22 cellular contexts compared by ENCODE assay signal in genomic region chr12:47311514-47311913, GRCh38.
DNase-seq lines count a peak whose midpoint lies in the region; ATAC-seq, FAIRE-seq and TF ChIP-seq lines count a peak whose summit lies in the region.
"Had no signal": no experiment of that assay in that cellular context is flagged by ENCODE, and none has a peak within 500 bp of the region (broad histone marks: within the 10 kb centered on the region; RNA-seq: fewer than 3 reads in every experiment).

No MANE protein-coding gene starts in this region.

- intact Hi-C loops in mammary epithelial cell (cut with micrococcal nuclease) (loop anchor here (2.0 kb wide), 1 partner anchor 375 kb away; no protein-coding TSS in a partner anchor), breast epithelium (cut with DNase I; ENCODE audit: low total_unique reads) (no loop called here), K562 (cut with micrococcal nuclease) (no loop called here), cardiac septum (cut with DNase I) (no loop called here), heart right ventricle (cut with DNase I) (loop anchor here in 1 of 10 donors (10.0 kb wide), 1 partner anchor 227 kb away; no protein-coding TSS in a partner anchor)

- H4K20me1 ChIP-seq in mammary epithelial cell (ENCODE audit: insufficient read depth, low read length) (no peaks in the 10 kb centered on the region), K562 (replicated peaks; ENCODE audit: control insufficient read depth, insufficient read depth, low read length) (no peaks in the 10 kb centered on the region)

- dilution Hi-C loops in mammary epithelial cell (cut with HindIII; ENCODE audit: low sequenced_read_pairs), result no loop called here

- WGBS in mammary epithelial cell (ENCODE audit: low coverage, missing lambda C conversion rate), result 6% methylated on average over 3 of the region's 4 CpGs
- 58% methylated on average over 3 of the region's 4 CpGs for WGBS in K562 (ENCODE audit: insufficient coverage, low coverage, missing lambda C conversion rate)
- 89 to 91% methylated on average over 4 of the region's 4 CpGs for WGBS in heart right ventricle, 2 donors

- no peak overlapping the region for H3K4me3 Mint-ChIP-seq in T-cell
- H3K4me3 Mint-ChIP-seq in stimulated activated naive B cell treated with anti-CD40 and anti-IgM and Interleukin-4, amounts not matched to agents 10 μg/mL and 1 μg/mL and 100 μg/mL, for 72 hours, result no peak overlapping the region
- H3K4me3 Mint-ChIP-seq: CD8-positive, alpha-beta memory T cell had no signal

- no peaks in the 10 kb centered on the region for H3K79me2 ChIP-seq in mammary epithelial cell (ENCODE audit: insufficient read depth, low read length)
- no peaks in the 10 kb centered on the region for H3K79me2 ChIP-seq in K562 (ENCODE audit: control insufficient read depth, insufficient read depth, low read length)

- TF ChIP-seq POLR2A in breast epithelium (IDR thresholded peaks at IDR 0.05) (no peak), K562 (conservative IDR thresholded peaks at IDR 0.05) (no peak)

- no peak overlapping the region for H3K4me2 ChIP-seq in mammary epithelial cell (ENCODE audit: insufficient read depth, low read depth, low read length)
- no peak overlapping the region for H3K4me2 ChIP-seq in K562 (ENCODE audit: insufficient read depth, low read length)

- H3K4me1 ChIP-seq in mammary epithelial cell (ENCODE audit: insufficient read depth, low read length) (peaks cover 7% of the 10 kb centered on the region), breast epithelium (no peaks in the 10 kb centered on the region), K562 (replicated peaks in 1 of 2; ENCODE audit: control insufficient read depth in 2 of 2, insufficient read depth in 2 of 2, low read length in 2 of 2) (peaks cover 0 to under 1% of the 10 kb centered on the region in 2 experiments; a peak in 3 of 5 replicates), heart right ventricle (peaks cover 0 to 29% (median 6%) of the 10 kb centered on the region in 9 donors)

- H3K9me1 ChIP-seq in K562 (ENCODE audit: control insufficient read depth, insufficient read depth, low read length), result no peaks in the 10 kb centered on the region

- TF ChIP-seq EP300 in K562 (IDR thresholded peaks at IDR 0.05; ENCODE audit: low read length), result no peak

- DNase-seq in mammary epithelial cell (no peak), breast epithelium (ENCODE audit: low spot score in 2 of 2) (no peak), T-cell (no peak), K562 (ENCODE audit: extremely low read depth in 1 of 4, low spot score in 3 of 4) (no peak), cardiac septum (ENCODE audit: low spot score) (no peak), heart right ventricle (no peak)
- DNase-seq in stimulated activated naive B cell treated with anti-CD40 and anti-IgM and Interleukin-4, amounts not matched to agents 10 μg/mL and 1 μg/mL and 100 μg/mL, for 72 hours, result no peak
- DNase-seq in activated effector memory CD4-positive, alpha-beta T cell treated with anti-CD3 and anti-CD28 coated beads, Interleukin-2, amount 50 U/mL, for 16 hours, result no peak
- DNase-seq: C1 segment of cervical spinal cord; CD8-positive, alpha-beta memory T cell; DMS53; KG1; MV-4-11; NCI-H1417; NCI-H187; NCI-H2227 treated with DMSO at 0.1 percent for 48 hours; NCI-H510A treated with DMSO at 0.1 percent for 48 hours; NCI-H774; SHP77 had no signal

- H3K4me1 Mint-ChIP-seq in T-cell, result peaks cover 28 to 50% (median 37%) of the 10 kb centered on the region in 3 donors
- H3K4me1 Mint-ChIP-seq in stimulated activated naive B cell treated with anti-CD40 and anti-IgM and Interleukin-4, amounts not matched to agents 10 μg/mL and 1 μg/mL and 100 μg/mL, for 72 hours, result peaks cover 49 to 90% of the 10 kb centered on the region in 2 donors

- no peak for TF ChIP-seq RAD21 in K562 (CRISPR knock-in tag; conservative IDR thresholded peaks at IDR 0.05 in 1 of 2, IDR thresholded peaks at IDR 0.05 in 1 of 2)

- no peak overlapping the region for H3K4me3 ChIP-seq in mammary epithelial cell (replicated peaks in 1 of 3; ENCODE audit: insufficient read depth in 1 of 3, low read depth in 2 of 3, low read length in 3 of 3)
- H3K4me3 ChIP-seq in breast epithelium, result no peak overlapping the region
- no peak overlapping the region for H3K4me3 ChIP-seq in K562
- no peak overlapping the region for H3K4me3 ChIP-seq in heart right ventricle

- BruUV-seq in mammary epithelial cell (replicated peaks; lab: Mats Ljungman, UMichigan) (no TSS peak), K562 (replicated peaks; lab: Mats Ljungman, UMichigan) (no TSS peak)

- H3K9me3 ChIP-seq in mammary epithelial cell (replicated peaks; ENCODE audit: insufficient read depth, low read length), result no peaks in the 10 kb centered on the region
- no peaks in the 10 kb centered on the region for H3K9me3 ChIP-seq in breast epithelium
- no peaks in the 10 kb centered on the region for H3K9me3 ChIP-seq in K562 (replicated peaks; ENCODE audit: control insufficient read depth, insufficient read depth, low read depth, low read length)
- peaks cover 0 to 16% (median 0%) of the 10 kb centered on the region in 11 donors for H3K9me3 ChIP-seq in heart right ventricle

- POLR2A ChIA-PET in T-cell (lab: Charles Lee) (no interaction called here), K562 (lab: Yijun Ruan, JAX) (no interaction called here)

- H3K9me3 Mint-ChIP-seq in T-cell, result peaks cover 2 to 18% (median 4%) of the 10 kb centered on the region in 3 donors
- H3K9me3 Mint-ChIP-seq in stimulated activated naive B cell treated with anti-CD40 and anti-IgM and Interleukin-4, amounts not matched to agents 10 μg/mL and 1 μg/mL and 100 μg/mL, for 72 hours, result peaks cover 28 to 29% of the 10 kb centered on the region in 2 donors

- CTCF ChIA-PET in mammary epithelial cell (lab: Charles Lee; ENCODE audit: low non-redundant PET) (no interaction called here), T-cell (lab: Charles Lee) (interaction anchor here in 1 of 2 donors (0.8 kb wide), 1 partner anchor 53 kb away, joined by 3 read pairs; no protein-coding TSS in a partner anchor), K562 (lab: Yijun Ruan, JAX; ENCODE audit: low intra/inter-chr PET ratio) (no interaction called here)

- no peak for FAIRE-seq in K562 (lab: Jason Lieb, UNC)
- FAIRE-seq: GM12892, GM18507, H1 had no signal

- H3K9ac ChIP-seq in mammary epithelial cell (ENCODE audit: insufficient read depth, low read length), result no peak overlapping the region
- no peak overlapping the region for H3K9ac ChIP-seq in K562 (ENCODE audit: insufficient read depth in 1 of 2, low read depth in 2 of 2, low read length in 2 of 2)

- H3K36me3 Mint-ChIP-seq in T-cell, result peaks cover 2% of the 10 kb centered on the region
- peaks cover 48 to 57% of the 10 kb centered on the region in 2 donors for H3K36me3 Mint-ChIP-seq in stimulated activated naive B cell treated with anti-CD40 and anti-IgM and Interleukin-4, amounts not matched to agents 10 μg/mL and 1 μg/mL and 100 μg/mL, for 72 hours

- H3K36me3 ChIP-seq in mammary epithelial cell (ENCODE audit: insufficient read depth, low read length), result no peaks in the 10 kb centered on the region
- no peaks in the 10 kb centered on the region for H3K36me3 ChIP-seq in breast epithelium
- no peaks in the 10 kb centered on the region for H3K36me3 ChIP-seq in K562 (ENCODE audit: control insufficient read depth, insufficient read depth, low read length)
- no peaks in the 10 kb centered on the region for H3K36me3 ChIP-seq in heart right ventricle

- H2AFZ ChIP-seq in mammary epithelial cell (ENCODE audit: low read depth, low read length), result peak overlapping the region; percentile 42
- no peak overlapping the region for H2AFZ ChIP-seq in K562 (ENCODE audit: low read depth, low read length)

- TF ChIP-seq CTCF in mammary epithelial cell (conservative IDR thresholded peaks at IDR 0.05 in 1 of 2, IDR thresholded peaks at IDR 0.05 in 1 of 2; ENCODE audit: extremely low read depth in 1 of 2, insufficient read depth in 1 of 2, low read depth in 1 of 2, low read length in 2 of 2) (no peak), breast epithelium (IDR thresholded peaks at IDR 0.05) (no peak), K562 (IDR thresholded peaks at IDR 0.05 in 2 of 3, conservative IDR thresholded peaks at IDR 0.05 in 1 of 3; ENCODE audit: insufficient read depth in 2 of 3, low read depth in 1 of 3, low read length in 3 of 3) (no peak), heart right ventricle (IDR thresholded peaks at IDR 0.05) (no peak)

- H3K27me3 Mint-ChIP-seq in T-cell, result no peaks in the 10 kb centered on the region
- H3K27me3 Mint-ChIP-seq in stimulated activated naive B cell treated with anti-CD40 and anti-IgM and Interleukin-4, amounts not matched to agents 10 μg/mL and 1 μg/mL and 100 μg/mL, for 72 hours, result no peaks in the 10 kb centered on the region

- H3K27me3 ChIP-seq in mammary epithelial cell (ENCODE audit: insufficient read depth, low read length) (no peaks in the 10 kb centered on the region), breast epithelium (no peaks in the 10 kb centered on the region), K562 (ENCODE audit: control insufficient read depth in 2 of 2, insufficient read depth in 2 of 2, low read length in 2 of 2) (no peaks in the 10 kb centered on the region), heart right ventricle (no peaks in the 10 kb centered on the region)

- H3K27ac ChIP-seq in mammary epithelial cell (ENCODE audit: insufficient read depth, low read depth, low read length) (no peak overlapping the region), breast epithelium (no peak overlapping the region), K562 (ENCODE audit: extremely low read depth, low read depth, low read length) (no peak overlapping the region), heart right ventricle (no peak overlapping the region)

- ATAC-seq in T-cell (replicated peaks in 1 of 4), result no peak
- ATAC-seq in K562, result no peak
- ATAC-seq in stimulated activated naive B cell treated with anti-CD40 and anti-IgM and Interleukin-4, amounts not matched to agents 10 μg/mL and 1 μg/mL and 100 μg/mL, for 72 hours (replicated peaks), result no peak
- no peak for ATAC-seq in heart right ventricle

- peak overlapping the region; percentile 7 to 12 for H3K27ac Mint-ChIP-seq in T-cell
- H3K27ac Mint-ChIP-seq in stimulated activated naive B cell treated with anti-CD40 and anti-IgM and Interleukin-4, amounts not matched to agents 10 μg/mL and 1 μg/mL and 100 μg/mL, for 72 hours, result peak overlapping the region; percentile 88

- in situ Hi-C loops in mammary epithelial cell (cut with MboI; ENCODE audit: low sequenced_read_pairs in 2 of 2) (no loop called here), K562 (cut with MboI) (no loop called here)

TF ChIP-seq in K562, 482 proteins besides CTCF, POLR2A, EP300 and RAD21:
- TF ChIP-seq ZNF699 (CRISPR knock-in tag; IDR thresholded peaks at IDR 0.05; ENCODE audit: insufficient replicate concordance) (no peak), ZNF766 (CRISPR knock-in tag; conservative IDR thresholded peaks at IDR 0.05) (no peak), CEBPB (tag; IDR thresholded peaks at IDR 0.05) (peak; percentile 64), CEBPG (CRISPR knock-in tag; IDR thresholded peaks at IDR 0.05) (no peak), CEBPG (tag; conservative IDR thresholded peaks at IDR 0.05 in 1 of 2, IDR thresholded peaks at IDR 0.05 in 1 of 2) (0 out of 4 replicates have a peak, but pooled peaks of 1 of the 2 experiments have one; percentile 11), ZNF165 (CRISPR knock-in tag; IDR thresholded peaks at IDR 0.05; ENCODE audit: borderline replicate concordance) (no peak), CC2D1A (IDR thresholded peaks at IDR 0.05) (no peak)
